In the genomic region with DNA sequence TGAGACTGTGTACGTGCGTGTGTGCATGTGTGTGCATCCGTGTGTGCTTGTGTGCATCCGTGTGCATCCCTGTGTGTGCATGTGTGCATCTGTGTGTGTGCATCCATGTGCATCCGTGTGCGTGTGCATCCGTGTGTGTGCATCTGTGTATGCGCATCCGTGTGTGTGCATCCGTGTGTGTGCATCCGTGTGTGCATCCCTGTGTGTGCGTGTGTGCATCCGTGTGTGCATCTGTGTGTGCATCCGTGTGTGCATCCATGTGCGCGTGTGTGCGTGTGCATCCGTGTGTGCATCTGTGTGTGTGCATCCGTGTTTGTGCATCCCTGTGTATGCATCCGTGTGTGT, we compare ENCODE assay signal across 17 cellular contexts. TPM values are rescaled to one million over a fixed set of nuclear protein-coding genes. Genes with fewer than 3 reads are reported as not detected.
DNase-seq lines count a peak whose midpoint lies in the region; ATAC-seq, FAIRE-seq and TF ChIP-seq lines count a peak whose summit lies in the region.
"Had no signal": no experiment of that assay in that cellular context is flagged by ENCODE, and none has a peak within 500 bp of the region (broad histone marks: within the 10 kb centered on the region; RNA-seq: fewer than 3 reads in every experiment).

No MANE protein-coding gene starts in this region.

- H4K20me1 ChIP-seq in Loucy (ENCODE audit: insufficient read depth, low read length, poor library complexity, severe bottlenecking) (no peaks in the 10 kb centered on the region), GM12878 (ENCODE audit: control insufficient read depth, insufficient read depth) (no peaks in the 10 kb centered on the region), osteoblast (ENCODE audit: insufficient read depth, low read length) (no peaks in the 10 kb centered on the region)

- no peak for DNase-seq in GM12891 (ENCODE audit: insufficient read length, low spot score)
- no peak for DNase-seq in GM12878 (ENCODE audit: low read depth, low spot score)
- no peak for DNase-seq in osteoblast (ENCODE audit: insufficient read length, low spot score, missing footprints)
- DNase-seq in cerebellar cortex (ENCODE audit: low spot score), result no peak
- DNase-seq in medulla oblongata (ENCODE audit: extremely low spot score), result no peak
- no peak for DNase-seq in activated effector memory CD4-positive, alpha-beta T cell treated with Interleukin-2 at 50 U/mL for 16 hours
- DNase-seq in HCEC 1CT, result no peak
- DNase-seq: NCI-H1930, NCI-H2227 treated with DMSO at 0.1 percent for 48 hours, NCI-H774, OCI-M1, SHP77 treated with DMSO at 0.1 percent for 48 hours had no signal

- H3K9me3 ChIP-seq in Loucy (ENCODE audit: insufficient read depth, low read depth, low read length) (no peaks in the 10 kb centered on the region), GM12878 (replicated peaks; ENCODE audit: control insufficient read depth, insufficient read depth, low read length) (no peaks in the 10 kb centered on the region; the same call in 2 of the 3 replicates), osteoblast (ENCODE audit: low read depth, low read length) (no peaks in the 10 kb centered on the region)

- SMC1A ChIA-PET in GM12878 (lab: Charles Lee; ENCODE audit: uncharacterized antibody, unreplicated experiment), result interaction anchor here (1.0 to 3.4 kb wide), 5 partner anchors 9 to 57 kb away, joined by 3 to 19 read pairs (median 4); no protein-coding TSS in a partner anchor

- ATAC-seq in GM12878, result no peak
- ATAC-seq: left lobe of liver had no signal

- H3K79me2 ChIP-seq in Loucy (ENCODE audit: insufficient read depth, low read length) (no peaks in the 10 kb centered on the region), GM12878 (ENCODE audit: control insufficient read depth, insufficient read depth, low read length) (no peaks in the 10 kb centered on the region), osteoblast (ENCODE audit: insufficient read depth, low read length) (no peaks in the 10 kb centered on the region)

- intact Hi-C loops in GM12878 (cut with micrococcal nuclease; ENCODE audit: unreplicated experiment), result loop anchor here (1.0 to 5.0 kb wide), 3 partner anchors 32 to 103 kb away; no protein-coding TSS in a partner anchor

- in situ Hi-C loops in GM12878 (cut with MboI), result no loop called here

- CTCF ChIA-PET in GM12878 (lab: Yijun Ruan, JAX), result interaction anchor here (1.6 to 2.2 kb wide), 3 partner anchors 31 to 58 kb away, joined by 6 to 13 read pairs (median 9); no protein-coding TSS in a partner anchor

- no peak overlapping the region for H2AFZ ChIP-seq in Loucy (ENCODE audit: low read length)
- H2AFZ ChIP-seq in GM12878 (ENCODE audit: control insufficient read depth, low read depth, low read length), result no peak overlapping the region
- no peak overlapping the region for H2AFZ ChIP-seq in osteoblast (ENCODE audit: low read length)

- POLR2A ChIA-PET in GM12878 (lab: Charles Lee), result no interaction called here

- H3K9ac ChIP-seq in Loucy (ENCODE audit: low read depth, low read length, poor library complexity, severe bottlenecking) (peak overlapping the region; percentile 32), GM12878 (ENCODE audit: control insufficient read depth, insufficient read depth, low read length) (no peak overlapping the region)
- H3K9ac ChIP-seq: neural progenitor cell had no signal

- TF ChIP-seq POLR2A in GM12891 (IDR thresholded peaks at IDR 0.05; ENCODE audit: low read depth, low read length) (no peak), GM12878 (IDR thresholded peaks at IDR 0.05; ENCODE audit: low read depth, low read length) (no peak)

- peaks cover 57% of the 10 kb centered on the region for H3K4me1 ChIP-seq in Loucy (ENCODE audit: insufficient read depth, low read length, poor library complexity, severe bottlenecking)
- peaks cover 47% of the 10 kb centered on the region for H3K4me1 ChIP-seq in GM12878 (ENCODE audit: control insufficient read depth, insufficient read depth, low read length)
- H3K4me1 ChIP-seq in osteoblast (ENCODE audit: insufficient read depth, low read length), result peaks cover 34% of the 10 kb centered on the region
- H3K4me1 ChIP-seq: neural progenitor cell had no signal

- 8% methylated on average over 20 of the region's 20 CpGs for WGBS in GM12878 (ENCODE audit: insufficient coverage, insufficient replicate concordance, low lambda C conversion rate, missing lambda C conversion rate)

- no peaks in the 10 kb centered on the region for H3K9me2 ChIP-seq in Loucy (replicated peaks; ENCODE audit: low read depth, low read length)

- RAD21 ChIA-PET in GM12878 (lab: Charles Lee; ENCODE audit: unreplicated experiment), result interaction anchor here (1.4 to 2.1 kb wide), 2 partner anchors 58 to 72 kb away, joined by 3 to 21 read pairs; partner anchors contain the start of gene HASPIN

- no peak for TF ChIP-seq EP300 in GM12878 (IDR thresholded peaks at IDR 0.05; ENCODE audit: borderline replicate concordance in 1 of 2, control insufficient read depth in 1 of 2, low read depth in 2 of 2, low read length in 2 of 2)

- peak; percentile 31 for FAIRE-seq in GM12891 (lab: Jason Lieb, UNC)
- FAIRE-seq in GM12878 (lab: Jason Lieb, UNC), result no peak
- FAIRE-seq: colon, small intestine had no signal

- H3K27me3 ChIP-seq in Loucy (ENCODE audit: insufficient read depth, low read length, poor library complexity, severe bottlenecking), result no peaks in the 10 kb centered on the region
- no peaks in the 10 kb centered on the region for H3K27me3 ChIP-seq in GM12878 (replicated peaks in 1 of 2; ENCODE audit: control insufficient read depth in 2 of 2, insufficient read depth in 2 of 2, low read length in 1 of 2)
- no peaks in the 10 kb centered on the region for H3K27me3 ChIP-seq in osteoblast (ENCODE audit: insufficient read depth, low read length)
- H3K27me3 ChIP-seq: neural progenitor cell had no signal

- peaks cover 4% of the 10 kb centered on the region; the same call in 1 of the 2 replicates for H3F3A ChIP-seq in Loucy (ENCODE audit: low read depth)

- no TSS peak for BruUV-seq in GM12878 (replicated peaks; lab: Mats Ljungman, UMichigan)

- H3K27ac ChIP-seq in GM12878 (ENCODE audit: control insufficient read depth, insufficient read depth) (peak overlapping the region; percentile 63; the same call in 1 of the 2 replicates), osteoblast (ENCODE audit: low read depth, low read length) (peak overlapping the region; percentile 86)
- H3K27ac ChIP-seq: neural progenitor cell had no signal

- no peak for TF ChIP-seq RAD21 in GM12878 (IDR thresholded peaks at IDR 0.05; ENCODE audit: insufficient read depth, low read depth, low read length)

- TF ChIP-seq CTCF in Loucy (conservative IDR thresholded peaks at IDR 0.05; ENCODE audit: low read length) (no peak), GM12878 (IDR thresholded peaks at IDR 0.05 in 2 of 3, conservative IDR thresholded peaks at IDR 0.05 in 1 of 3; ENCODE audit: control insufficient read depth in 2 of 3, extremely low read depth in 1 of 3, insufficient read depth in 1 of 3, low read depth in 3 of 3, low read length in 3 of 3) (no peak), osteoblast (IDR thresholded peaks at IDR 0.05; ENCODE audit: extremely low read depth, low read depth, low read length) (no peak)

- H3K4me2 ChIP-seq in Loucy (ENCODE audit: low read depth, low read length, poor library complexity, severe bottlenecking) (peak overlapping the region; percentile 58), GM12878 (ENCODE audit: control insufficient read depth, insufficient read depth) (peak overlapping the region; percentile 49), osteoblast (ENCODE audit: insufficient read depth, low read length) (no peak overlapping the region)
- H3K4me2 ChIP-seq: neural progenitor cell had no signal

- H3K4me3 ChIP-seq in Loucy (ENCODE audit: low read length, poor library complexity, severe bottlenecking), result no peak overlapping the region
- H3K4me3 ChIP-seq in GM12878, result no peak overlapping the region
- H3K4me3 ChIP-seq in osteoblast (ENCODE audit: insufficient read depth, low read length), result no peak overlapping the region
- H3K4me3 ChIP-seq: neural progenitor cell had no signal

- H3K36me3 ChIP-seq in Loucy (ENCODE audit: insufficient read depth, low read length), result no peaks in the 10 kb centered on the region
- H3K36me3 ChIP-seq in GM12878 (ENCODE audit: control insufficient read depth in 2 of 2, insufficient read depth in 2 of 2, low read length in 1 of 2), result no peaks in the 10 kb centered on the region
- H3K36me3 ChIP-seq in osteoblast (ENCODE audit: insufficient read depth, low read length), result no peaks in the 10 kb centered on the region
- H3K36me3 ChIP-seq: neural progenitor cell had no signal

RNA-seq across cellular contexts. Expression of gene ITGAE, which starts 5.3 kb away (rescaled TPM):
- polyA plus RNA-seq in GM12891 (2012; ENCODE audit: low read depth, missing spikeins), result 15.8 TPM
- 21.9 and 27.0 TPM in 2 replicates for total RNA-seq in GM12878 (2013; cell fraction: nucleolus; rRNA removed)
- 19.6 and 19.7 TPM in 2 replicates for total RNA-seq in GM12878 (2014; rRNA removed)
- 19.1 and 21.7 TPM in 2 replicates for total RNA-seq in GM12878 (2014; rRNA removed; fragmentation: Illumina TruSeq; extraction: Trizol)
- 13.1 and 13.6 TPM in 2 replicates for total RNA-seq in GM12878 (2021)
- polyA plus RNA-seq in GM12878 (2011; ENCODE audit: low read depth), result 18.6 TPM
- polyA plus RNA-seq in GM12878 (2011; rRNA removed), result 41.3 TPM in 2 replicates
- 26.0 and 26.2 TPM in 2 replicates for polyA plus RNA-seq in GM12878 (2011; cell fraction: cytosol; rRNA removed)
- 20.9 and 21.5 TPM in 2 replicates for polyA plus RNA-seq in GM12878 (2011; cell fraction: nucleus; rRNA removed)
- polyA plus RNA-seq in GM12878 (2012), result 19.1 and 25.9 TPM in 2 replicates
- 19.2 and 19.4 TPM in 2 replicates for polyA plus RNA-seq in GM12878 (2014; fragmentation: Illumina TruSeq; extraction: Trizol)
- polyA plus RNA-seq in GM12878 (2014; fragmentation: Nextera tagmentation; extraction: Ambion mirVana), result 100 to 1,000 TPM; 145 to 161 TPM
- polyA plus RNA-seq in GM12878 (2014; rRNA removed), result 28.3 and 33.9 TPM in 2 replicates
- 10 to 100 TPM; 48.0 to 53.0 TPM for polyA plus RNA-seq in GM12878 (2016; fragmentation: Nextera tagmentation; extraction: Ambion mirVana)
- 5.2 and 7.2 TPM in 2 replicates for polyA minus RNA-seq in GM12878 (2011; rRNA and poly(A)+ RNA removed)
- polyA minus RNA-seq in GM12878 (2011; cell fraction: cytosol; rRNA and poly(A)+ RNA removed), result 4.3 and 5.6 TPM in 2 replicates
- polyA minus RNA-seq in GM12878 (2011; cell fraction: nucleus; rRNA and poly(A)+ RNA removed), result 4.6 and 7.5 TPM in 2 replicates
- total RNA-seq in osteoblast, result 10.5 and 12.4 TPM in 2 replicates

RNA-seq across cellular contexts. Expression of gene NCBP3, which starts 50.3 kb away (rescaled TPM):
- polyA plus RNA-seq in GM12891 (2012; ENCODE audit: low read depth, missing spikeins), result 14.4 TPM
- 71.8 and 76.9 TPM in 2 replicates for total RNA-seq in GM12878 (2013; cell fraction: nucleolus; rRNA removed)
- total RNA-seq in GM12878 (2014; rRNA removed) (17.9 and 18.0 TPM in 2 replicates), GM12878 (2014; rRNA removed; fragmentation: Illumina TruSeq; extraction: Trizol) (20.1 and 23.3 TPM in 2 replicates), GM12878 (2021) (22.3 and 27.2 TPM in 2 replicates), osteoblast (21.4 and 24.2 TPM in 2 replicates)
- 6.9 TPM for polyA plus RNA-seq in GM12878 (2011; ENCODE audit: low read depth)
- polyA plus RNA-seq in GM12878 (2011; rRNA removed) (28.4 and 37.8 TPM in 2 replicates), GM12878 (2014; fragmentation: Illumina TruSeq; extraction: Trizol) (23.8 and 32.0 TPM in 2 replicates), GM12878 (2014; fragmentation: Nextera tagmentation; extraction: Ambion mirVana) (1 to 10 TPM; 5.2 to 8.4 TPM), GM12878 (2014; rRNA removed) (22.2 and 24.0 TPM in 2 replicates), GM12878 (2016; fragmentation: Nextera tagmentation; extraction: Ambion mirVana) (10 to 100 TPM; 20.0 to 23.0 TPM)
- polyA plus RNA-seq in GM12878 (2011; cell fraction: cytosol; rRNA removed), result 11.4 and 18.0 TPM in 2 replicates
- polyA plus RNA-seq in GM12878 (2011; cell fraction: nucleus; rRNA removed), result 33.1 and 37.2 TPM in 2 replicates
- polyA plus RNA-seq in GM12878 (2012), result 16.7 and 18.0 TPM in 2 replicates
- polyA minus RNA-seq in GM12878 (2011; rRNA and poly(A)+ RNA removed), result 9.9 and 16.9 TPM in 2 replicates
- polyA minus RNA-seq in GM12878 (2011; cell fraction: cytosol; rRNA and poly(A)+ RNA removed), result 5.8 and 6.5 TPM in 2 replicates
- polyA minus RNA-seq in GM12878 (2011; cell fraction: nucleus; rRNA and poly(A)+ RNA removed), result 7.5 and 16.6 TPM in 2 replicates
